ENCODE assay signal across 1 cellular context in genomic region chr6:52352239-52353008, GRCh38.
A peak's percentile ranks its signal among the peaks of the same experiment; 100 is the strongest.
TF ChIP-seq lines count a peak whose summit lies in the region.

No MANE protein-coding gene starts in this region.

TF ChIP-seq in HepG2, 621 proteins besides CTCF, POLR2A, EP300 and RAD21 (continued from another document):
- peak; percentile 72 for TF ChIP-seq PAXIP1 (CRISPR knock-in tag; conservative IDR thresholded peaks at IDR 0.05)
- no peak for TF ChIP-seq ATF2 (CRISPR knock-in tag; IDR thresholded peaks at IDR 0.05)
- TF ChIP-seq ZNF331 (CRISPR knock-in tag; IDR thresholded peaks at IDR 0.05): peak; percentile 45; the same call in 1 of the 2 replicates
- no peak for TF ChIP-seq ZNF598 (CRISPR knock-in tag; IDR thresholded peaks at IDR 0.05; ENCODE audit: borderline replicate concordance)
- TF ChIP-seq ZNF800 (CRISPR knock-in tag; IDR thresholded peaks at IDR 0.05): 0 out of 2 replicates have a peak, but pooled peaks have one; percentile 62
- TF ChIP-seq ZSCAN30 (CRISPR knock-in tag; IDR thresholded peaks at IDR 0.05): no peak
- 0 out of 2 replicates have a peak, but pooled peaks have one; percentile 38 for TF ChIP-seq ZMYM2 (CRISPR knock-in tag; IDR thresholded peaks at IDR 0.05)
- TF ChIP-seq ONECUT2 (CRISPR knock-in tag; IDR thresholded peaks at IDR 0.05): 0 out of 2 replicates have a peak, but pooled peaks have one; percentile 19
- TF ChIP-seq ETV5 (CRISPR knock-in tag; IDR thresholded peaks at IDR 0.05; ENCODE audit: borderline replicate concordance): peak; percentile 65; the same call in 1 of the 2 replicates
- TF ChIP-seq KDM3A (CRISPR knock-in tag; IDR thresholded peaks at IDR 0.05; ENCODE audit: low read depth): 0 out of 2 replicates have a peak, but pooled peaks have one; percentile 24
- TF ChIP-seq ZSCAN25 (CRISPR knock-in tag; IDR thresholded peaks at IDR 0.05): no peak
- no peak for TF ChIP-seq HNRNPH1 (optimal IDR thresholded peaks at IDR 0.05; ENCODE audit: low read depth, low read length)
- peak; percentile 24; the same call in 1 of the 2 replicates for TF ChIP-seq ATF7 (IDR thresholded peaks at IDR 0.05)
- TF ChIP-seq ATF7 (CRISPR knock-in tag; IDR thresholded peaks at IDR 0.05): no peak
- TF ChIP-seq GATAD2A (CRISPR knock-in tag; IDR thresholded peaks at IDR 0.05): peak; percentile 87
- TF ChIP-seq GATA4 (IDR thresholded peaks at IDR 0.05; ENCODE audit: borderline replicate concordance, low read depth): no peak
- no peak for TF ChIP-seq NPAS2 (CRISPR knock-in tag; IDR thresholded peaks at IDR 0.05; ENCODE audit: borderline replicate concordance)
- TF ChIP-seq THAP11 (CRISPR knock-in tag; IDR thresholded peaks at IDR 0.05): peak; percentile 79
- TF ChIP-seq FOXJ3 (CRISPR knock-in tag; IDR thresholded peaks at IDR 0.05; ENCODE audit: borderline replicate concordance): peak; percentile 42; the same call in 1 of the 2 replicates
- peak; percentile 21; the same call in 1 of the 2 replicates for TF ChIP-seq GMEB1 (CRISPR knock-in tag; IDR thresholded peaks at IDR 0.05; ENCODE audit: borderline replicate concordance)
- no peak for TF ChIP-seq FIP1L1 (IDR thresholded peaks at IDR 0.05; ENCODE audit: borderline replicate concordance, insufficient read depth, low read depth, low read length)
- no peak for TF ChIP-seq SMAD1 (CRISPR knock-in tag; IDR thresholded peaks at IDR 0.05; ENCODE audit: borderline replicate concordance, low read depth)
- 0 out of 2 replicates have a peak, but pooled peaks have one; percentile 52 for TF ChIP-seq SAFB2 (CRISPR knock-in tag; IDR thresholded peaks at IDR 0.05; ENCODE audit: borderline replicate concordance, low read depth)
- peak; percentile 81; the same call in 1 of the 2 replicates for TF ChIP-seq SMARCE1 (IDR thresholded peaks at IDR 0.05; ENCODE audit: borderline replicate concordance)
- TF ChIP-seq ZNF256 (CRISPR knock-in tag; conservative IDR thresholded peaks at IDR 0.05): no peak
- TF ChIP-seq ARID3A (IDR thresholded peaks at IDR 0.05; ENCODE audit: low read depth, low read length): peak; percentile 75
- peak; percentile 46; the same call in 1 of the 2 replicates for TF ChIP-seq TBX3 (IDR thresholded peaks at IDR 0.05; ENCODE audit: borderline replicate concordance)
- 0 out of 2 replicates have a peak, but pooled peaks have one; percentile 25 for TF ChIP-seq ZNF784 (CRISPR knock-in tag; IDR thresholded peaks at IDR 0.05; ENCODE audit: borderline replicate concordance)
- TF ChIP-seq NAIF1 (CRISPR knock-in tag; IDR thresholded peaks at IDR 0.05; ENCODE audit: borderline replicate concordance): no peak
- TF ChIP-seq DMAP1 (CRISPR knock-in tag; IDR thresholded peaks at IDR 0.05): peak; percentile 39; the same call in 1 of the 2 replicates
- peak; percentile 16; the same call in 1 of the 2 replicates for TF ChIP-seq ZNF121 (CRISPR knock-in tag; IDR thresholded peaks at IDR 0.05)
- TF ChIP-seq ZNF720 (CRISPR knock-in tag; IDR thresholded peaks at IDR 0.05): no peak
- no peak for TF ChIP-seq CEBPZ (IDR thresholded peaks at IDR 0.05; ENCODE audit: low read length)
- peak; percentile 83; the same call in 1 of the 2 replicates for TF ChIP-seq RXRB (CRISPR knock-in tag; IDR thresholded peaks at IDR 0.05; ENCODE audit: borderline replicate concordance)
- peak; percentile 51; the same call in 1 of the 2 replicates for TF ChIP-seq SALL1 (CRISPR knock-in tag; IDR thresholded peaks at IDR 0.05)
- no peak for TF ChIP-seq ZNF484 (CRISPR knock-in tag; IDR thresholded peaks at IDR 0.05; ENCODE audit: borderline replicate concordance, low read depth)
- no peak for TF ChIP-seq SUZ12 (IDR thresholded peaks at IDR 0.05; ENCODE audit: low read depth, low read length)
- peak; percentile 48; the same call in 1 of the 2 replicates for TF ChIP-seq PHF21A (CRISPR knock-in tag; IDR thresholded peaks at IDR 0.05)
- no peak for TF ChIP-seq ZNF678 (CRISPR knock-in tag; IDR thresholded peaks at IDR 0.05)
- 0 out of 2 replicates have a peak, but pooled peaks have one; percentile 5 for TF ChIP-seq ZNF644 (CRISPR knock-in tag; IDR thresholded peaks at IDR 0.05; ENCODE audit: low read depth)
- TF ChIP-seq ZNF652 (CRISPR knock-in tag; IDR thresholded peaks at IDR 0.05; ENCODE audit: borderline replicate concordance, low read depth): no peak
- peak; percentile 65 for TF ChIP-seq RARA (CRISPR knock-in tag; IDR thresholded peaks at IDR 0.05)
- TF ChIP-seq SIX4 (CRISPR knock-in tag; IDR thresholded peaks at IDR 0.05): no peak
- TF ChIP-seq POLR2AphosphoS5 (IDR thresholded peaks at IDR 0.05; ENCODE audit: low read depth, low read length): no peak
TF ChIP-seq in HepG2: peak in this region for 127.
